In the genomic region with DNA sequence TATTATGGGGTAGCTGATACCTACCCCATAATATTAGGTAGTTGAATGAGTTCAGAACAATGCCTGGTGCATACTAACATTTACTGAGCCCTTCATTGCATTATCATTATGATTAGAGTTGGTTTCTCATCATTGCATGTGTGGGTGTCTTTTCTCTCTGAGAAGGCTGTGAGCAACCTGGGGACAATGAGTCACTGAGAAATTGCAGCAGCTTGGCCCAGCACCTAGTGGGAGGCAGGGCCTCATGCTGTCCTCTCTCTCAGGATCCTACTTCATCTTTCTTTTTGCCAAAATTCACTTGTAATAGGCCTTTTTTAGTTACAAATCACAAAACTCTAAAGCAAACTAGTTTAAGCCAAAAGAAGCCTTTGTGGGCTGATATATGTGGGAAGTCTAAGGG, we compare ENCODE assay signal across 10 cellular contexts.
DNase-seq lines count a peak whose midpoint lies in the region; ATAC-seq lines count a peak whose summit lies in the region.
"Had no signal": no experiment of that assay in that cellular context is flagged by ENCODE, and none has a peak within 500 bp of the region (broad histone marks: within the 10 kb centered on the region; RNA-seq: fewer than 3 reads in every experiment).

No MANE protein-coding gene starts in this region.

- peak; percentile 60 for DNase-seq in activated T-cell treated with anti-CD3 and anti-CD28 coated beads for 24 hours (ENCODE audit: low read depth)
- no peak for DNase-seq in activated T-cell treated with anti-CD3 and anti-CD28 coated beads, Interleukin-2, amount 50 U/mL, for 1 hour
- peak; percentile 32 for DNase-seq in activated T-cell treated with anti-CD3 and anti-CD28 coated beads for 4 hours
- peak; percentile 28 for DNase-seq in glomerular visceral epithelial cell (ENCODE audit: extremely low spot score)
- DNase-seq in stimulated activated naive CD8-positive, alpha-beta T cell treated with anti-CD3 and anti-CD28 coated beads, Interleukin-15, Interleukin-2, amounts not matched to agents 100 U/mL and 50 U/mL, for 24 hours, result peak; percentile 71
- DNase-seq: NCI-H1417, right cardiac atrium had no signal

- peak; percentile 89 for ATAC-seq in stimulated activated naive CD8-positive, alpha-beta T cell treated with anti-CD3 and anti-CD28 coated beads, Interleukin-15, Interleukin-2, amounts not matched to agents 100 U/mL and 50 U/mL, for 24 hours
- ATAC-seq in GM19397 (IDR thresholded peaks at IDR 0.05; ENCODE audit: unreplicated experiment) (no peak), GM21526 (IDR thresholded peaks at IDR 0.05; ENCODE audit: low FRiP score, unreplicated experiment) (no peak), HG02885 (IDR thresholded peaks at IDR 0.05; ENCODE audit: poor library complexity, unreplicated experiment) (no peak)
- ATAC-seq: right cardiac atrium had no signal
